20 cellular contexts compared by ENCODE assay signal in the genomic region with DNA sequence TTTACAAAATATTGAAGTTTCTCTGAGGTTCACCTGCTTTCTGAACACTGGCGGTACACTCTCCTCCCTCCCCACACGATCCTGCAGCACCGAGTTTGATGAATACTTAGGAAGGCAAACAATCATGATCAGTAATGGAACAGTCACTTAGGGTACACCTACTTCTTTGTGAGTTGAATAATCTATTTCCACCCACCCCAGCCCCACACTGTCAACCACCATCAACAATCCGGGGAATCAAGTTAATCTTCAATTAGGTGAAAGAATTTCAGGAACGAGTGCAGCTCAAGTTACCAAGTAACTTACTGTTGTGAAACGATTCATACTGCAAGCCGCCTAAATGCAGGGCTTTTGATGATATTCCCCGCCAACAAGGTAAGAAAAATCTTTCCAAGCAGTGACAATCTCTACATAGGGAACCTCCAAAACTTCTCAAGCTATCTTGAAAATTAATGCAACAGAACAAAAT.
A peak's percentile ranks its signal among the peaks of the same experiment; 100 is the strongest.
DNase-seq lines count a peak whose midpoint lies in the region; ATAC-seq, FAIRE-seq and TF ChIP-seq lines count a peak whose summit lies in the region.
"Had no signal": no experiment of that assay in that cellular context is flagged by ENCODE, and none has a peak within 500 bp of the region (broad histone marks: within the 10 kb centered on the region; RNA-seq: fewer than 3 reads in every experiment).

No MANE protein-coding gene starts in this region.

- TF ChIP-seq POLR2A in K562 (conservative IDR thresholded peaks at IDR 0.05): no peak

- TF ChIP-seq RAD21 in K562 (CRISPR knock-in tag; conservative IDR thresholded peaks at IDR 0.05 in 1 of 2, IDR thresholded peaks at IDR 0.05 in 1 of 2): no peak

- intact Hi-C loops in K562 (cut with micrococcal nuclease): no loop called here

- no peaks in the 10 kb centered on the region for H3K27me3 ChIP-seq in K562 (ENCODE audit: control insufficient read depth in 2 of 2, insufficient read depth in 2 of 2, low read length in 2 of 2)
- H3K27me3 ChIP-seq: breast epithelium, uterus had no signal

- H3K4me3 ChIP-seq in K562 (no peak overlapping the region), urinary bladder (ENCODE audit: low read depth, low read length) (no peak overlapping the region)
- H3K4me3 ChIP-seq: breast epithelium, left ventricle myocardium inferior, uterus had no signal

- no peaks in the 10 kb centered on the region for H3K9me1 ChIP-seq in K562 (ENCODE audit: control insufficient read depth, insufficient read depth, low read length)

- DNase-seq in NCI-H82 (lab: John Stamatoyannopoulos, UW): peak; percentile 29
- DNase-seq in NCI-H82 treated with DMSO at 0.1 percent for 48 hours (lab: John Stamatoyannopoulos, UW; ENCODE audit: unreplicated experiment): no peak
- no peak for DNase-seq in K562 (ENCODE audit: extremely low read depth in 1 of 4, low spot score in 3 of 4)
- peak; percentile 71 for DNase-seq in left lobe of liver (ENCODE audit: low spot score)
- no peak for DNase-seq in ecto neural progenitor cell (ENCODE audit: low spot score)
- no peak for DNase-seq in amygdala (lab: John Stamatoyannopoulos, UW)
- DNase-seq: activated CD4-positive, alpha-beta T cell treated with anti-CD3 and anti-CD28 coated beads for 36 hours; activated naive CD4-positive, alpha-beta T cell treated with anti-CD3 and anti-CD28 coated beads, Interleukin-2, amount 50 U/mL, for 16 hours; activated T-cell treated with anti-CD3 and anti-CD28 coated beads for 4 hours; CD4-positive, CD25-positive, alpha-beta regulatory T cell; KBM-7; left ventricle myocardium inferior; NCI-H1092; posterior cingulate gyrus; stimulated activated naive CD8-positive, alpha-beta T cell treated with anti-CD3 and anti-CD28 coated beads, Interleukin-15, Interleukin-2, amounts not matched to agents 100 U/mL and 50 U/mL, for 24 hours; T-helper 9 cell; uterus had no signal

- no peaks in the 10 kb centered on the region for H4K20me1 ChIP-seq in K562 (replicated peaks; ENCODE audit: control insufficient read depth, insufficient read depth, low read length)

- no TSS peak for BruUV-seq in K562 (replicated peaks; lab: Mats Ljungman, UMichigan)

- peak overlapping the region; percentile 28; the same call in 1 of the 2 replicates for H2AFZ ChIP-seq in K562 (ENCODE audit: low read depth, low read length)

- 61% methylated on average over 8 of the region's 8 CpGs for WGBS in K562 (ENCODE audit: insufficient coverage, low coverage, missing lambda C conversion rate)
- WGBS in urinary bladder: 76% methylated on average over 8 of the region's 8 CpGs

- CTCF ChIA-PET in K562 (lab: Yijun Ruan, JAX; ENCODE audit: low intra/inter-chr PET ratio): no interaction called here

- no peak overlapping the region for H3K9ac ChIP-seq in K562 (ENCODE audit: insufficient read depth in 1 of 2, low read depth in 2 of 2, low read length in 2 of 2)

- POLR2A ChIA-PET in K562 (lab: Yijun Ruan, JAX): no interaction called here

- H3K27ac ChIP-seq in K562 (ENCODE audit: extremely low read depth, low read depth, low read length): no peak overlapping the region
- peak overlapping the region; percentile 2 for H3K27ac ChIP-seq in urinary bladder (ENCODE audit: low read depth)
- H3K27ac ChIP-seq: breast epithelium, left ventricle myocardium inferior, uterus had no signal

- in situ Hi-C loops in K562 (cut with MboI): no loop called here

- H3K4me2 ChIP-seq in K562 (ENCODE audit: insufficient read depth, low read length): no peak overlapping the region

- ATAC-seq in K562 (no peak), left lobe of liver (peak; percentile 88), HG03196 (IDR thresholded peaks at IDR 0.05; ENCODE audit: unreplicated experiment) (no peak)
- ATAC-seq: activated CD4-positive, alpha-beta T cell treated with anti-CD3 and anti-CD28 coated beads for 36 hours; stimulated activated naive CD8-positive, alpha-beta T cell treated with anti-CD3 and anti-CD28 coated beads, Interleukin-15, Interleukin-2, amounts not matched to agents 100 U/mL and 50 U/mL, for 24 hours had no signal

- FAIRE-seq in K562 (lab: Jason Lieb, UNC): no peak

- no peak for TF ChIP-seq CTCF in K562 (IDR thresholded peaks at IDR 0.05 in 2 of 3, conservative IDR thresholded peaks at IDR 0.05 in 1 of 3; ENCODE audit: insufficient read depth in 2 of 3, low read depth in 1 of 3, low read length in 3 of 3)

- H3K79me2 ChIP-seq in K562 (ENCODE audit: control insufficient read depth, insufficient read depth, low read length): no peaks in the 10 kb centered on the region

- no peaks in the 10 kb centered on the region for H3K36me3 ChIP-seq in K562 (ENCODE audit: control insufficient read depth, insufficient read depth, low read length)
- H3K36me3 ChIP-seq in urinary bladder (ENCODE audit: insufficient read depth): no peaks in the 10 kb centered on the region
- H3K36me3 ChIP-seq: breast epithelium, left ventricle myocardium inferior, uterus had no signal

- H3K4me1 ChIP-seq in K562 (replicated peaks in 1 of 2; ENCODE audit: control insufficient read depth in 2 of 2, insufficient read depth in 2 of 2, low read length in 2 of 2) (no peaks in the 10 kb centered on the region; a peak in 1 of 5 replicates), urinary bladder (ENCODE audit: insufficient read depth) (peaks cover 2% of the 10 kb centered on the region)
- H3K4me1 ChIP-seq: breast epithelium, left ventricle myocardium inferior, uterus had no signal

- no peak for TF ChIP-seq EP300 in K562 (IDR thresholded peaks at IDR 0.05; ENCODE audit: low read length)

- H3K9me3 ChIP-seq in K562 (replicated peaks; ENCODE audit: control insufficient read depth, insufficient read depth, low read depth, low read length): no peaks in the 10 kb centered on the region; the same call in 1 of the 2 replicates
- H3K9me3 ChIP-seq: breast epithelium, left ventricle myocardium inferior, uterus had no signal

TF ChIP-seq in K562, 482 proteins besides CTCF, POLR2A, EP300 and RAD21:
- no peak for TF ChIP-seq ZNF174 (CRISPR knock-in tag; IDR thresholded peaks at IDR 0.05)
- TF ChIP-seq KDM1A (IDR thresholded peaks at IDR 0.05): no peak
- TF ChIP-seq TAF9B (IDR thresholded peaks at IDR 0.05; ENCODE audit: partially characterized antibody): no peak

Comparison
In these comparisons a context has a peak if more than half of its experiments do, and no peak if none do; other contexts are left out.
1. DNase-seq: peak in NCI-H82 (single experiment) and left lobe of liver (single experiment); none in NCI-H82 treated with DMSO at 0.1 percent for 48 hours (single experiment), K562 (0 of 4), ecto neural progenitor cell (single experiment) and amygdala (0 of 56).